25 cellular contexts compared by ENCODE assay signal in the genomic region with DNA sequence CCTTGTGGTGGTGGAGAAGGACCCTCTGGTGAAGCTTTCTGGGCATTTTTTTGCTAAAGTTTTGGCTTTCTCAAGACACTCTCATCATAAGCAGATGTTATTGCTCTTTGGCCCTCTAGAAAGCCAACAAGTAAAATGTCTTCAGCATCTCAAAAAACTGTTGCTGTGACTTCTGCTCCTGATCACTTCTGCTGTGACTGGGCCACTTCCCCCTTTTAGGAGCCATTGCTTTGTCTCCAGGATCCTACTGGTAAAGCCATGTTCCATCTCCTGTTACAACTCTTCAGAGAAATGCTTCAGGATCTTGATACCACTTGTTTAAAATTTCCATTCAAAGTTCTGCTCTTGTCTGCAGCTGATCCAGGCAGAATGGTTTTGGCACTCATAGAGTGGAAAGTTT.
"Had no signal": no experiment of that assay in that cellular context is flagged by ENCODE, and none has a peak within 500 bp of the region (broad histone marks: within the 10 kb centered on the region; RNA-seq: fewer than 3 reads in every experiment).

No MANE protein-coding gene starts in this region.

- H2AFZ ChIP-seq: hepatocyte had no signal

- H3K4me2 ChIP-seq: hepatocyte had no signal

- H3K4me1 Mint-ChIP-seq: mesothelial cell of epicardium, WTC11 had no signal

- H3K27me3 Mint-ChIP-seq: activated naive CD8-positive, alpha-beta T cell; activated T-cell treated with anti-CD3 and anti-CD28 coated beads, Interleukin-2, amount 50 U/mL, for 24 hours; activated T-helper 17 cell treated with anti-CD3 and anti-CD28 coated beads, Interleukin-2, amount 50 U/mL, for 72 hours; naive thymus-derived CD8-positive, alpha-beta T cell; type B pancreatic cell had no signal

- H3K36me3 ChIP-seq: adrenal gland, brain microvascular endothelial cell, prostate gland had no signal

- ATAC-seq: activated T-helper 17 cell treated with anti-CD3 and anti-CD28 coated beads, Interleukin-2, amount 50 U/mL, for 72 hours; left lobe of liver; naive thymus-derived CD8-positive, alpha-beta T cell; WTC11 had no signal

- DNase-seq: activated CD8-positive, alpha-beta memory T cell treated with anti-CD3 and anti-CD28 coated beads, Interleukin-2, amount 50 U/mL, for 4 hours; activated naive CD4-positive, alpha-beta T cell; activated T-cell treated with anti-CD3 and anti-CD28 coated beads, Interleukin-2, amount 50 U/mL, for 24 hours; adrenal gland; brain microvascular endothelial cell; caudate nucleus; effector memory CD4-positive, alpha-beta T cell; glutamatergic neuron; immature natural killer cell; naive thymus-derived CD8-positive, alpha-beta T cell; spleen; stimulated activated CD4-positive, alpha-beta T cell treated with anti-CD3 and anti-CD28 coated beads, Interleukin-4, amount 100 ng/mL, for 1 hour; stimulated activated naive CD4-positive, alpha-beta T cell; testis had no signal

- H3K4me3 Mint-ChIP-seq: activated naive CD8-positive, alpha-beta T cell; activated T-cell treated with anti-CD3 and anti-CD28 coated beads, Interleukin-2, amount 50 U/mL, for 24 hours; activated T-helper 17 cell treated with anti-CD3 and anti-CD28 coated beads, Interleukin-2, amount 50 U/mL, for 72 hours; immature natural killer cell; mesothelial cell of epicardium; naive thymus-derived CD8-positive, alpha-beta T cell; type B pancreatic cell; WTC11 had no signal

- H3K36me3 Mint-ChIP-seq: WTC11 had no signal

- H3K27ac ChIP-seq: adrenal gland, ascending aorta, brain microvascular endothelial cell, hepatocyte, prostate gland, spleen, testis, vagina had no signal

- H3K9me3 Mint-ChIP-seq: activated T-cell treated with anti-CD3 and anti-CD28 coated beads, Interleukin-2, amount 50 U/mL, for 24 hours; activated T-helper 17 cell treated with anti-CD3 and anti-CD28 coated beads, Interleukin-2, amount 50 U/mL, for 72 hours; immature natural killer cell; mesothelial cell of epicardium; naive thymus-derived CD8-positive, alpha-beta T cell; type B pancreatic cell; WTC11 had no signal

- H3K27me3 ChIP-seq: adrenal gland, ascending aorta, brain microvascular endothelial cell, hepatocyte, spleen, testis, vagina had no signal

- H3K27ac Mint-ChIP-seq: activated naive CD8-positive, alpha-beta T cell; activated T-cell treated with anti-CD3 and anti-CD28 coated beads, Interleukin-2, amount 50 U/mL, for 24 hours; activated T-helper 17 cell treated with anti-CD3 and anti-CD28 coated beads, Interleukin-2, amount 50 U/mL, for 72 hours; mesothelial cell of epicardium; type B pancreatic cell; WTC11 had no signal

- H3K4me1 ChIP-seq: prostate gland, testis, vagina had no signal

- H3K4me3 ChIP-seq: adrenal gland, ascending aorta, hepatocyte, lung, prostate gland, spleen, testis, vagina had no signal

- H3K9me3 ChIP-seq: adrenal gland, ascending aorta, prostate gland, spleen, testis, vagina had no signal
